In genomic region chr1:59827055-59827643, GRCh38 we compare ENCODE assay signal across 22 cellular contexts. TPM values are rescaled to one million over a fixed set of nuclear protein-coding genes. Genes with fewer than 3 reads are reported as not detected.
"Had no signal": no experiment of that assay in that cellular context is flagged by ENCODE, and none has a peak within 500 bp of the region (broad histone marks: within the 10 kb centered on the region; RNA-seq: fewer than 3 reads in every experiment).

No MANE protein-coding gene starts in this region.

- ATAC-seq: heart left ventricle; left lung; natural killer cell treated with Interleukin-12 subunit alpha and Interleukin-12 subunit beta and Interleukin-15 and Interleukin-18, amount 100 ng/mL, for 72 hours; psoas muscle; right cardiac atrium had no signal

- H3K9me3 ChIP-seq: esophagus squamous epithelium, heart left ventricle, left lung, ovary, psoas muscle, uterus had no signal

- H3K4me1 ChIP-seq: esophagus squamous epithelium, left lung, psoas muscle, uterus had no signal

- FAIRE-seq: endothelial cell of umbilical vein, keratinocyte had no signal

- H3K4me3 ChIP-seq: esophagus squamous epithelium, heart left ventricle, left lung, ovary, psoas muscle, uterus had no signal

- H3K4me1 Mint-ChIP-seq: brain had no signal

- H3K27ac Mint-ChIP-seq: activated CD4-positive, alpha-beta memory T cell treated with anti-CD3 and anti-CD28 coated beads for 36 hours; activated naive CD4-positive, alpha-beta T cell treated with anti-CD3 and anti-CD28 coated beads, Interleukin-2, amount 50 U/mL, for 24 hours; activated T-helper 1 cell treated with anti-CD3 and anti-CD28 coated beads, Interleukin-12 subunit alpha, Interleukin-12 subunit beta, Interleukin-2, Interleukin-4 antibody, amounts not matched to agents 30 ng/mL and 10 ng/mL and 1 ng/mL, durations not matched to agents 14 hours and 24 hours and 36 hours; brain; natural killer cell treated with Interleukin-12 subunit alpha and Interleukin-12 subunit beta and Interleukin-15 and Interleukin-18, amount 100 ng/mL, for 72 hours; T-helper 1 cell treated with Interleukin-12 subunit alpha and Interleukin-12 subunit beta and Interleukin-4 antibody, amounts not matched to agents 30 μg/mL and 1 μg/mL, for 36 hours had no signal

- H3K9me3 Mint-ChIP-seq: activated CD4-positive, alpha-beta memory T cell treated with anti-CD3 and anti-CD28 coated beads for 36 hours; activated naive CD4-positive, alpha-beta T cell treated with anti-CD3 and anti-CD28 coated beads, Interleukin-2, amount 50 U/mL, for 24 hours; activated T-helper 1 cell treated with anti-CD3 and anti-CD28 coated beads, Interleukin-12 subunit alpha, Interleukin-12 subunit beta, Interleukin-2, Interleukin-4 antibody, amounts not matched to agents 30 ng/mL and 10 ng/mL and 1 ng/mL, durations not matched to agents 14 hours and 24 hours and 36 hours; brain; natural killer cell treated with Interleukin-12 subunit alpha and Interleukin-12 subunit beta and Interleukin-15 and Interleukin-18, amount 100 ng/mL, for 72 hours; T-helper 1 cell treated with Interleukin-12 subunit alpha and Interleukin-12 subunit beta and Interleukin-4 antibody, amounts not matched to agents 30 μg/mL and 1 μg/mL, for 36 hours had no signal

- H3K4me3 Mint-ChIP-seq: activated CD4-positive, alpha-beta memory T cell treated with anti-CD3 and anti-CD28 coated beads for 36 hours; activated naive CD4-positive, alpha-beta T cell treated with anti-CD3 and anti-CD28 coated beads, Interleukin-2, amount 50 U/mL, for 24 hours; activated T-helper 1 cell treated with anti-CD3 and anti-CD28 coated beads, Interleukin-12 subunit alpha, Interleukin-12 subunit beta, Interleukin-2, Interleukin-4 antibody, amounts not matched to agents 30 ng/mL and 10 ng/mL and 1 ng/mL, durations not matched to agents 14 hours and 24 hours and 36 hours; brain; natural killer cell treated with Interleukin-12 subunit alpha and Interleukin-12 subunit beta and Interleukin-15 and Interleukin-18, amount 100 ng/mL, for 72 hours; T-helper 1 cell treated with Interleukin-12 subunit alpha and Interleukin-12 subunit beta and Interleukin-4 antibody, amounts not matched to agents 30 μg/mL and 1 μg/mL, for 36 hours had no signal

- H3K36me3 Mint-ChIP-seq: natural killer cell treated with Interleukin-12 subunit alpha and Interleukin-12 subunit beta and Interleukin-15 and Interleukin-18, amount 100 ng/mL, for 72 hours had no signal

- H3K27me3 Mint-ChIP-seq: activated CD4-positive, alpha-beta memory T cell treated with anti-CD3 and anti-CD28 coated beads for 36 hours; activated naive CD4-positive, alpha-beta T cell treated with anti-CD3 and anti-CD28 coated beads, Interleukin-2, amount 50 U/mL, for 24 hours; brain had no signal

- H3K36me3 ChIP-seq: heart left ventricle, left lung, ovary, uterus had no signal

- H3K27ac ChIP-seq: esophagus squamous epithelium, heart left ventricle, left lung, ovary, psoas muscle, uterus had no signal

- DNase-seq: activated CD4-positive, alpha-beta memory T cell treated with anti-CD3 and anti-CD28 coated beads for 36 hours; activated CD4-positive, alpha-beta T cell treated with anti-CD3 and anti-CD28 coated beads for 48 hours; activated gamma-delta T cell treated with Interleukin-2 at 50 U/mL for 16 hours; anterior cingulate cortex; central memory CD4-positive, alpha-beta T cell; effector memory CD4-positive, alpha-beta T cell; esophagus squamous epithelium; heart left ventricle; left lung; ovary; psoas muscle; T1000; trophoblast cell; uterus had no signal

- H3K27me3 ChIP-seq: esophagus squamous epithelium, heart left ventricle, left lung, ovary, uterus had no signal

RNA-seq across cellular contexts. Expression of gene HOOK1, which starts 12.4 kb away (rescaled TPM):
- total RNA-seq: endothelial cell of umbilical vein had no signal
